In genomic region chr11:59753650-59754493, GRCh38 we compare ENCODE assay signal across 1 cellular context.
TF ChIP-seq lines count a peak whose summit lies in the region.

No MANE protein-coding gene starts in this region.

TF ChIP-seq in K562, 482 proteins besides CTCF, POLR2A, EP300 and RAD21 (continued from another document and continues in another):
- peak; percentile 10; the same call in 1 of the 2 replicates for TF ChIP-seq ZNF407 (IDR thresholded peaks at IDR 0.05; ENCODE audit: low read depth)
- peak; percentile 34; the same call in 1 of the 2 replicates for TF ChIP-seq EP400 (IDR thresholded peaks at IDR 0.05)
- TF ChIP-seq SP1 (CRISPR knock-in tag; IDR thresholded peaks at IDR 0.05), result peak; percentile 61; the same call in 1 of the 2 replicates
- TF ChIP-seq ZNF668 (CRISPR knock-in tag; IDR thresholded peaks at IDR 0.05), result no peak
- TF ChIP-seq SIN3B (IDR thresholded peaks at IDR 0.05; ENCODE audit: low read depth), result peak; percentile 51; the same call in 1 of the 2 replicates
- peak; percentile 32 for TF ChIP-seq CCNT2 (IDR thresholded peaks at IDR 0.05; ENCODE audit: borderline replicate concordance, extremely low read depth, insufficient read length, low read depth, low read length)
- TF ChIP-seq ETV5 (CRISPR knock-in tag; IDR thresholded peaks at IDR 0.05; ENCODE audit: low read depth), result peak; percentile 61; the same call in 1 of the 2 replicates
- peak; percentile 79 for TF ChIP-seq ETV1 (tag; conservative IDR thresholded peaks at IDR 0.05; ENCODE audit: low read depth)
- no peak for TF ChIP-seq CGGBP1 (CRISPR knock-in tag; IDR thresholded peaks at IDR 0.05)
- TF ChIP-seq ZBTB11 (CRISPR knock-in tag; IDR thresholded peaks at IDR 0.05), result peak in 1 of 3 experiments; percentile 29; a peak in 1 of 6 replicates
- peak; percentile 48; the same call in 1 of the 2 replicates for TF ChIP-seq VEZF1 (CRISPR knock-in tag; IDR thresholded peaks at IDR 0.05)
- peak; percentile 20; the same call in 1 of the 2 replicates for TF ChIP-seq MYC (IDR thresholded peaks at IDR 0.05; ENCODE audit: low read depth, low read length)
- 0 out of 2 replicates have a peak, but pooled peaks have one; percentile 12 for TF ChIP-seq MYC (CRISPR knock-in tag; IDR thresholded peaks at IDR 0.05; ENCODE audit: borderline replicate concordance, low read depth)
- TF ChIP-seq ARNT (IDR thresholded peaks at IDR 0.05), result peak in 1 of 2 experiments; percentile 43; a peak in 1 of 4 replicates
- no peak for TF ChIP-seq BRCA1 (IDR thresholded peaks at IDR 0.05)
- TF ChIP-seq BRCA1 (CRISPR knock-in tag; IDR thresholded peaks at IDR 0.05), result no peak
- TF ChIP-seq DDX20 (tag; IDR thresholded peaks at IDR 0.05; ENCODE audit: low read depth), result no peak
- TF ChIP-seq ZNF197 (CRISPR knock-in tag; IDR thresholded peaks at IDR 0.05; ENCODE audit: low read depth), result peak; percentile 25; the same call in 1 of the 2 replicates
- no peak for TF ChIP-seq ATF1 (CRISPR knock-in tag; IDR thresholded peaks at IDR 0.05)
- peak; percentile 21; the same call in 1 of the 2 replicates for TF ChIP-seq ATF1 (tag; IDR thresholded peaks at IDR 0.05)
- TF ChIP-seq L3MBTL2 (IDR thresholded peaks at IDR 0.05), result peak; percentile 71; the same call in 1 of the 2 replicates
- peak; percentile 11; the same call in 1 of the 2 replicates for TF ChIP-seq SMARCA4 (IDR thresholded peaks at IDR 0.05)
- TF ChIP-seq BRD4 (IDR thresholded peaks at IDR 0.05), result no peak
- 0 out of 2 replicates have a peak, but pooled peaks have one; percentile 40 for TF ChIP-seq GMEB1 (CRISPR knock-in tag; IDR thresholded peaks at IDR 0.05)
- peak; percentile 57; the same call in 1 of the 2 replicates for TF ChIP-seq ELF2 (CRISPR knock-in tag; IDR thresholded peaks at IDR 0.05)
- peak; percentile 56; the same call in 1 of the 2 replicates for TF ChIP-seq KLF6 (CRISPR knock-in tag; IDR thresholded peaks at IDR 0.05; ENCODE audit: borderline replicate concordance)
- TF ChIP-seq CREM (IDR thresholded peaks at IDR 0.05; ENCODE audit: low read depth), result peak; percentile 38; the same call in 1 of the 2 replicates
- 0 out of 4 replicates have a peak, but pooled peaks of 1 of the 2 experiments have one; percentile 26 for TF ChIP-seq FOXK2 (conservative IDR thresholded peaks at IDR 0.05 in 1 of 2, IDR thresholded peaks at IDR 0.05 in 1 of 2; ENCODE audit: low read depth in 2 of 2)
- TF ChIP-seq HIVEP1 (CRISPR knock-in tag; IDR thresholded peaks at IDR 0.05), result 0 out of 2 replicates have a peak, but pooled peaks have one; percentile 60
- TF ChIP-seq KDM2B (CRISPR knock-in tag; IDR thresholded peaks at IDR 0.05), result 0 out of 2 replicates have a peak, but pooled peaks have one; percentile 86
- TF ChIP-seq ATF7 (IDR thresholded peaks at IDR 0.05), result peak; percentile 45
- 0 out of 2 replicates have a peak, but pooled peaks have one; percentile 71 for TF ChIP-seq TCF15 (CRISPR knock-in tag; IDR thresholded peaks at IDR 0.05)
- peak; percentile 60; the same call in 1 of the 2 replicates for TF ChIP-seq STAG1 (CRISPR knock-in tag; IDR thresholded peaks at IDR 0.05; ENCODE audit: borderline replicate concordance)
- TF ChIP-seq CXXC5 (CRISPR knock-in tag; IDR thresholded peaks at IDR 0.05), result peak; percentile 76
- no peak for TF ChIP-seq ID3 (CRISPR knock-in tag; IDR thresholded peaks at IDR 0.05)
- peak; percentile 36; the same call in 1 of the 2 replicates for TF ChIP-seq ID3 (tag; IDR thresholded peaks at IDR 0.05)
- TF ChIP-seq XRCC5 (IDR thresholded peaks at IDR 0.05; ENCODE audit: low read depth, low read length), result peak; percentile 90
- no peak for TF ChIP-seq ZNF830 (CRISPR knock-in tag; IDR thresholded peaks at IDR 0.05)
- no peak for TF ChIP-seq FUS (optimal IDR thresholded peaks at IDR 0.05; ENCODE audit: low read depth, low read length)
- TF ChIP-seq DMBX1 (CRISPR knock-in tag; IDR thresholded peaks at IDR 0.05; ENCODE audit: borderline replicate concordance), result peak; percentile 88; the same call in 1 of the 2 replicates
- TF ChIP-seq TAL1 (IDR thresholded peaks at IDR 0.05), result peak; percentile 11; the same call in 1 of the 2 replicates
- 0 out of 2 replicates have a peak, but pooled peaks have one; percentile 27 for TF ChIP-seq POLR2G (IDR thresholded peaks at IDR 0.05; ENCODE audit: low read depth, low read length)
- TF ChIP-seq BCOR (IDR thresholded peaks at IDR 0.05), result peak; percentile 51; the same call in 1 of the 2 replicates
- no peak for TF ChIP-seq ZBTB26 (CRISPR knock-in tag; IDR thresholded peaks at IDR 0.05)
- TF ChIP-seq YY1 (IDR thresholded peaks at IDR 0.05; ENCODE audit: borderline replicate concordance in 1 of 3, control insufficient read depth in 1 of 3, extremely low read depth in 1 of 3, insufficient read depth in 3 of 3, insufficient read length in 1 of 3, insufficient replicate concordance in 2 of 3, low read depth in 1 of 3, low read length in 2 of 3), result peak in 2 of 3 experiments; percentile 13 to 35
- no peak; the same call in 1 of the 2 replicates for TF ChIP-seq HLTF (IDR thresholded peaks at IDR 0.05)
- TF ChIP-seq ZKSCAN1 (IDR thresholded peaks at IDR 0.05; ENCODE audit: low read depth, low read length), result no peak
- peak; percentile 70; the same call in 1 of the 2 replicates for TF ChIP-seq ZNF583 (CRISPR knock-in tag; IDR thresholded peaks at IDR 0.05)
- TF ChIP-seq GABPA (tag; conservative IDR thresholded peaks at IDR 0.05; ENCODE audit: low read depth), result 0 out of 2 replicates have a peak, but pooled peaks have one; percentile 18
- TF ChIP-seq ZNF696 (CRISPR knock-in tag; conservative IDR thresholded peaks at IDR 0.05), result 0 out of 2 replicates have a peak, but pooled peaks have one; percentile 44
- peak; percentile 79 for TF ChIP-seq SMC3 (conservative IDR thresholded peaks at IDR 0.05; ENCODE audit: insufficient read depth, low read depth, low read length)
- TF ChIP-seq NR1H2 (CRISPR knock-in tag; IDR thresholded peaks at IDR 0.05), result no peak
